ENCODE assay signal across 16 cellular contexts in genomic region chr5:56791396-56791795, GRCh38. TPM values are rescaled to one million over a fixed set of nuclear protein-coding genes. Genes with fewer than 3 reads are reported as not detected.
DNase-seq lines count a peak whose midpoint lies in the region; ATAC-seq and TF ChIP-seq lines count a peak whose summit lies in the region.
"Had no signal": no experiment of that assay in that cellular context is flagged by ENCODE, and none has a peak within 500 bp of the region (broad histone marks: within the 10 kb centered on the region; RNA-seq: fewer than 3 reads in every experiment).

No MANE protein-coding gene starts in this region.

- intact Hi-C loops in left lung (cut with DNase I) = no loop called here

- no peaks in the 10 kb centered on the region for H3K36me3 Mint-ChIP-seq in activated naive CD8-positive, alpha-beta T cell treated with anti-CD3 and anti-CD28 coated beads, Interleukin-2, amount 50 U/mL, for 24 hours (ENCODE audit: low read depth)
- H3K36me3 Mint-ChIP-seq in activated naive CD8-positive, alpha-beta T cell treated with anti-CD3 and anti-CD28 coated beads for 36 hours = no peaks in the 10 kb centered on the region
- H3K36me3 Mint-ChIP-seq in activated CD4-positive, alpha-beta memory T cell treated with anti-CD3 and anti-CD28 coated beads, Interleukin-2, amount 10 ng/mL, durations not matched to agents 7 days and 5 days (ENCODE audit: low read depth) = no peaks in the 10 kb centered on the region
- H3K36me3 Mint-ChIP-seq: activated naive CD4-positive, alpha-beta T cell treated with anti-CD3 and anti-CD28 coated beads, Interleukin-2, amount 10 ng/mL, durations not matched to agents 7 days and 5 days; neural progenitor cell had no signal

- no peak for TF ChIP-seq CTCF in left lung (IDR thresholded peaks at IDR 0.05)

- H3K9me3 Mint-ChIP-seq in activated naive CD8-positive, alpha-beta T cell treated with anti-CD3 and anti-CD28 coated beads, Interleukin-2, amount 50 U/mL, for 24 hours = no peaks in the 10 kb centered on the region
- H3K9me3 Mint-ChIP-seq in activated naive CD8-positive, alpha-beta T cell treated with anti-CD3 and anti-CD28 coated beads for 36 hours = no peaks in the 10 kb centered on the region
- no peaks in the 10 kb centered on the region for H3K9me3 Mint-ChIP-seq in stimulated activated naive CD8-positive, alpha-beta T cell treated with anti-CD3 and anti-CD28 coated beads, Interleukin-15, amount 100 ng/mL, for 72 hours
- peaks cover 2% of the 10 kb centered on the region for H3K9me3 Mint-ChIP-seq in activated CD4-positive, alpha-beta memory T cell treated with anti-CD3 and anti-CD28 coated beads, Interleukin-2, amount 10 ng/mL, durations not matched to agents 7 days and 5 days
- H3K9me3 Mint-ChIP-seq: neural progenitor cell had no signal

- no peaks in the 10 kb centered on the region for H3K4me1 ChIP-seq in left lung
- H3K4me1 ChIP-seq: breast epithelium, neural progenitor cell had no signal

- ATAC-seq in activated naive CD8-positive, alpha-beta T cell treated with anti-CD3 and anti-CD28 coated beads, Interleukin-2, amount 50 U/mL, for 24 hours = peak; percentile 73
- peak; percentile 51 for ATAC-seq in GM21619 (IDR thresholded peaks at IDR 0.05; ENCODE audit: unreplicated experiment)
- ATAC-seq in HG03108 (IDR thresholded peaks at IDR 0.05; ENCODE audit: unreplicated experiment) = peak; percentile 45
- ATAC-seq in stimulated activated naive CD8-positive, alpha-beta T cell treated with anti-CD3 and anti-CD28 coated beads, Interleukin-15, amount 100 ng/mL, for 72 hours = peak; percentile 90
- ATAC-seq in left lung = no peak
- ATAC-seq: HCT116 had no signal

- POLR2A ChIA-PET in activated CD4-positive, alpha-beta memory T cell treated with anti-CD3 and anti-CD28 coated beads, Interleukin-2, amount 10 ng/mL, durations not matched to agents 7 days and 5 days (lab: Charles Lee) = no interaction called here

- no peak overlapping the region for H3K4me3 ChIP-seq in left lung
- H3K4me3 ChIP-seq: breast epithelium, neural progenitor cell had no signal

- H3K27ac Mint-ChIP-seq in activated naive CD8-positive, alpha-beta T cell treated with anti-CD3 and anti-CD28 coated beads, Interleukin-2, amount 50 U/mL, for 24 hours = no peak overlapping the region
- H3K27ac Mint-ChIP-seq in activated naive CD8-positive, alpha-beta T cell treated with anti-CD3 and anti-CD28 coated beads for 36 hours = no peak overlapping the region
- peak overlapping the region in 1 of 2 donors; percentile 48 for H3K27ac Mint-ChIP-seq in stimulated activated naive CD8-positive, alpha-beta T cell treated with anti-CD3 and anti-CD28 coated beads, Interleukin-15, amount 100 ng/mL, for 72 hours
- no peak overlapping the region for H3K27ac Mint-ChIP-seq in activated CD4-positive, alpha-beta memory T cell treated with anti-CD3 and anti-CD28 coated beads, Interleukin-2, amount 10 ng/mL, durations not matched to agents 7 days and 5 days
- H3K27ac Mint-ChIP-seq: activated naive CD4-positive, alpha-beta T cell treated with anti-CD3 and anti-CD28 coated beads, Interleukin-2, amount 10 ng/mL, durations not matched to agents 7 days and 5 days; neural progenitor cell had no signal

- peaks cover 3% of the 10 kb centered on the region for H3K4me1 Mint-ChIP-seq in activated naive CD8-positive, alpha-beta T cell treated with anti-CD3 and anti-CD28 coated beads, Interleukin-2, amount 50 U/mL, for 24 hours
- peaks cover 3% of the 10 kb centered on the region for H3K4me1 Mint-ChIP-seq in activated naive CD8-positive, alpha-beta T cell treated with anti-CD3 and anti-CD28 coated beads for 36 hours
- no peaks in the 10 kb centered on the region for H3K4me1 Mint-ChIP-seq in stimulated activated naive CD8-positive, alpha-beta T cell treated with anti-CD3 and anti-CD28 coated beads, Interleukin-15, amount 100 ng/mL, for 72 hours
- peaks cover 3% of the 10 kb centered on the region for H3K4me1 Mint-ChIP-seq in activated CD4-positive, alpha-beta memory T cell treated with anti-CD3 and anti-CD28 coated beads, Interleukin-2, amount 10 ng/mL, durations not matched to agents 7 days and 5 days
- H3K4me1 Mint-ChIP-seq: activated naive CD4-positive, alpha-beta T cell treated with anti-CD3 and anti-CD28 coated beads, Interleukin-2, amount 10 ng/mL, durations not matched to agents 7 days and 5 days; neural progenitor cell had no signal

- H3K36me3 ChIP-seq in left lung = no peaks in the 10 kb centered on the region
- H3K36me3 ChIP-seq: breast epithelium, neural progenitor cell had no signal

- no peak for DNase-seq in activated naive CD8-positive, alpha-beta T cell treated with anti-CD3 and anti-CD28 coated beads, Interleukin-2, amount 50 U/mL, for 24 hours
- no peak for DNase-seq in activated naive CD8-positive, alpha-beta T cell treated with anti-CD3 and anti-CD28 coated beads for 36 hours
- no peak for DNase-seq in stimulated activated naive CD8-positive, alpha-beta T cell treated with anti-CD3 and anti-CD28 coated beads, Interleukin-15, amount 100 ng/mL, for 72 hours
- DNase-seq in HPDE6-E6E7 (ENCODE audit: extremely low spot score) (no peak), left lung (no peak)
- no peak for DNase-seq in activated CD4-positive, alpha-beta memory T cell treated with anti-CD3 and anti-CD28 coated beads, Interleukin-2, amount 10 ng/mL, durations not matched to agents 7 days and 5 days
- DNase-seq: ACHN; activated naive CD4-positive, alpha-beta T cell treated with anti-CD3 and anti-CD28 coated beads, Interleukin-2, amount 10 ng/mL, durations not matched to agents 7 days and 5 days; IMR-90; NCI-H2081; NCI-H526 treated with DMSO at 0.1 percent for 48 hours had no signal

- no peak overlapping the region for H3K4me3 Mint-ChIP-seq in activated naive CD8-positive, alpha-beta T cell treated with anti-CD3 and anti-CD28 coated beads, Interleukin-2, amount 50 U/mL, for 24 hours
- no peak overlapping the region for H3K4me3 Mint-ChIP-seq in activated naive CD8-positive, alpha-beta T cell treated with anti-CD3 and anti-CD28 coated beads for 36 hours
- no peak overlapping the region for H3K4me3 Mint-ChIP-seq in stimulated activated naive CD8-positive, alpha-beta T cell treated with anti-CD3 and anti-CD28 coated beads, Interleukin-15, amount 100 ng/mL, for 72 hours
- no peak overlapping the region for H3K4me3 Mint-ChIP-seq in activated CD4-positive, alpha-beta memory T cell treated with anti-CD3 and anti-CD28 coated beads, Interleukin-2, amount 10 ng/mL, durations not matched to agents 7 days and 5 days
- H3K4me3 Mint-ChIP-seq: activated naive CD4-positive, alpha-beta T cell treated with anti-CD3 and anti-CD28 coated beads, Interleukin-2, amount 10 ng/mL, durations not matched to agents 7 days and 5 days; neural progenitor cell had no signal

- no peaks in the 10 kb centered on the region for H3K27me3 Mint-ChIP-seq in activated naive CD8-positive, alpha-beta T cell treated with anti-CD3 and anti-CD28 coated beads, Interleukin-2, amount 50 U/mL, for 24 hours
- no peaks in the 10 kb centered on the region for H3K27me3 Mint-ChIP-seq in activated naive CD8-positive, alpha-beta T cell treated with anti-CD3 and anti-CD28 coated beads for 36 hours
- H3K27me3 Mint-ChIP-seq in stimulated activated naive CD8-positive, alpha-beta T cell treated with anti-CD3 and anti-CD28 coated beads, Interleukin-15, amount 100 ng/mL, for 72 hours = no peaks in the 10 kb centered on the region
- peaks cover 3% of the 10 kb centered on the region for H3K27me3 Mint-ChIP-seq in activated CD4-positive, alpha-beta memory T cell treated with anti-CD3 and anti-CD28 coated beads, Interleukin-2, amount 10 ng/mL, durations not matched to agents 7 days and 5 days
- H3K27me3 Mint-ChIP-seq: activated naive CD4-positive, alpha-beta T cell treated with anti-CD3 and anti-CD28 coated beads, Interleukin-2, amount 10 ng/mL, durations not matched to agents 7 days and 5 days had no signal

- no peak overlapping the region for H3K27ac ChIP-seq in left lung
- H3K27ac ChIP-seq: breast epithelium, neural progenitor cell had no signal

- CTCF ChIA-PET in activated CD4-positive, alpha-beta memory T cell treated with anti-CD3 and anti-CD28 coated beads, Interleukin-2, amount 10 ng/mL, durations not matched to agents 7 days and 5 days (lab: Charles Lee) = no interaction called here

- no peaks in the 10 kb centered on the region for H3K27me3 ChIP-seq in left lung
- H3K27me3 ChIP-seq: breast epithelium, neural progenitor cell had no signal

- no peaks in the 10 kb centered on the region for H3K9me3 ChIP-seq in left lung
- H3K9me3 ChIP-seq: breast epithelium had no signal

RNA-seq across cellular contexts. Expression of gene MAP3K1, which starts 24.0 kb away (rescaled TPM):
- 10 to 100 TPM; 10.1 to 10.6 TPM for total RNA-seq in activated naive CD8-positive, alpha-beta T cell treated with anti-CD3 and anti-CD28 coated beads for 36 hours
- total RNA-seq in left lung = 10 to 100 TPM; 20.6 to 30.2 TPM
- total RNA-seq in activated CD4-positive, alpha-beta memory T cell treated with anti-CD3 and anti-CD28 coated beads, Interleukin-2, amount 10 ng/mL, durations not matched to agents 7 days and 5 days = 10 to 100 TPM; 47.5 to 49.5 TPM
